In genomic region chr2:60707750-60708371, GRCh38 we compare ENCODE assay signal across 9 cellular contexts. TPM values are rescaled to one million over a fixed set of nuclear protein-coding genes. Genes with fewer than 3 reads are reported as not detected.
DNase-seq lines count a peak whose midpoint lies in the region; ATAC-seq and TF ChIP-seq lines count a peak whose summit lies in the region.
"Had no signal": no experiment of that assay in that cellular context is flagged by ENCODE, and none has a peak within 500 bp of the region (broad histone marks: within the 10 kb centered on the region; RNA-seq: fewer than 3 reads in every experiment).

No MANE protein-coding gene starts in this region.

- TF ChIP-seq CTCF in GM10248 (IDR thresholded peaks at IDR 0.05; ENCODE audit: control extremely low read depth, extremely low read depth, low read depth, missing control alignments) (peak; percentile 54), WI38 (IDR thresholded peaks at IDR 0.05; ENCODE audit: low read depth, low read length) (peak; percentile 30; the same call in 1 of the 2 replicates), glutamatergic neuron (IDR thresholded peaks at IDR 0.05; ENCODE audit: partially characterized antibody, unreplicated experiment) (peak; percentile 90), gastrocnemius medialis (IDR thresholded peaks at IDR 0.05 in 4 of 5, conservative IDR thresholded peaks at IDR 0.05 in 1 of 5) (peak; percentile 52 to 71 (median 61))

- in situ Hi-C loops in gastrocnemius medialis (cut with MboI; ENCODE audit: low sequenced_read_pairs in 4 of 4): loop anchor here (5.0 to 10.0 kb wide), 3 partner anchors 287 to 294 kb away; no protein-coding TSS in a partner anchor

- POLR2A ChIA-PET in GM10248 (lab: Yijun Ruan, JAX): no interaction called here

- CTCF ChIA-PET in GM10248 (lab: Yijun Ruan, JAX): interaction anchor here (0.7 to 8.6 kb wide), 27 partner anchors 10 to 427 kb away, joined by 3 to 132 read pairs (median 4); partner anchors contain the start of gene PEX13

- no peak overlapping the region for H3K4me3 ChIP-seq in WI38 (ENCODE audit: low read depth, low read length)
- no peak overlapping the region for H3K4me3 ChIP-seq in gastrocnemius medialis

- no peaks in the 10 kb centered on the region for H3K27me3 ChIP-seq in gastrocnemius medialis

- H3K4me1 ChIP-seq in gastrocnemius medialis: no peaks in the 10 kb centered on the region

- TF ChIP-seq POLR2A in gastrocnemius medialis (IDR thresholded peaks at IDR 0.05): no peak

- H3K27ac Mint-ChIP-seq in glutamatergic neuron (ENCODE audit: unreplicated experiment): no peak overlapping the region
- H3K27ac Mint-ChIP-seq: stimulated activated naive CD8-positive, alpha-beta T cell treated with anti-CD3 and anti-CD28 coated beads, Interleukin-15, Interleukin-2, amounts not matched to agents 100 ng/mL and 50 ng/mL, for 24 hours had no signal

- ATAC-seq in gastrocnemius medialis (peak; percentile 36 to 41), HG03469 (IDR thresholded peaks at IDR 0.05; ENCODE audit: unreplicated experiment) (no peak), HG03159 (IDR thresholded peaks at IDR 0.05; ENCODE audit: unreplicated experiment) (no peak)

- H3K4me1 Mint-ChIP-seq in glutamatergic neuron (ENCODE audit: low read depth, unreplicated experiment): no peaks in the 10 kb centered on the region

- H3K27ac ChIP-seq in gastrocnemius medialis: no peak overlapping the region

- no peaks in the 10 kb centered on the region for H3K9me3 ChIP-seq in gastrocnemius medialis

- no peak overlapping the region for H3K4me3 Mint-ChIP-seq in glutamatergic neuron (ENCODE audit: unreplicated experiment)
- H3K4me3 Mint-ChIP-seq: stimulated activated naive CD8-positive, alpha-beta T cell treated with anti-CD3 and anti-CD28 coated beads, Interleukin-15, Interleukin-2, amounts not matched to agents 100 ng/mL and 50 ng/mL, for 24 hours had no signal

- no peaks in the 10 kb centered on the region for H3K27me3 Mint-ChIP-seq in glutamatergic neuron (ENCODE audit: unreplicated experiment)
- H3K27me3 Mint-ChIP-seq: stimulated activated naive CD8-positive, alpha-beta T cell treated with anti-CD3 and anti-CD28 coated beads, Interleukin-15, Interleukin-2, amounts not matched to agents 100 ng/mL and 50 ng/mL, for 24 hours had no signal

- H3K9me3 Mint-ChIP-seq in glutamatergic neuron (ENCODE audit: unreplicated experiment): no peaks in the 10 kb centered on the region
- H3K9me3 Mint-ChIP-seq: stimulated activated naive CD8-positive, alpha-beta T cell treated with anti-CD3 and anti-CD28 coated beads, Interleukin-15, Interleukin-2, amounts not matched to agents 100 ng/mL and 50 ng/mL, for 24 hours had no signal

- no peaks in the 10 kb centered on the region for H3K36me3 Mint-ChIP-seq in glutamatergic neuron (ENCODE audit: unreplicated experiment)

- no peaks in the 10 kb centered on the region for H3K36me3 ChIP-seq in gastrocnemius medialis

- DNase-seq in 8988T (peak; percentile 24), GM10248 (ENCODE audit: extremely low spot score) (peak; percentile 66), NAMALWA (ENCODE audit: low spot score) (peak; percentile 66), glutamatergic neuron (no peak), gastrocnemius medialis (no peak)

- intact Hi-C loops in gastrocnemius medialis (cut with DNase I; ENCODE audit: low total_unique reads): loop anchor here (1.0 kb wide), 1 partner anchor 290 kb away; no protein-coding TSS in a partner anchor

RNA-seq across cellular contexts. Expression of gene PAPOLG, which starts 48.2 kb away (rescaled TPM):
- total RNA-seq in glutamatergic neuron (ENCODE audit: unreplicated experiment) (22.7 TPM), gastrocnemius medialis (10 to 100 TPM in 2 of 4 donors, 1 to 10 TPM in 2; 8.4 to 13.6 (median 9.6) TPM)

Comparison
In these comparisons a context has a peak if more than half of its experiments do, and no peak if none do; other contexts are left out.
1. DNase-seq: peak in 8988T (single experiment), GM10248 (single experiment) and NAMALWA (single experiment); none in glutamatergic neuron (single experiment) and gastrocnemius medialis (0 of 2).
2. CTCF ChIP-seq: peak in every context shown above with its lines; median percentile 90 in glutamatergic neuron; 61 in gastrocnemius medialis; 54 in GM10248; 30 in WI38.
3. ATAC-seq: peak in gastrocnemius medialis (2 of 2); none in HG03469 (single experiment) and HG03159 (single experiment).